Comparison of ENCODE assay signal across 11 cellular contexts in the genomic region with DNA sequence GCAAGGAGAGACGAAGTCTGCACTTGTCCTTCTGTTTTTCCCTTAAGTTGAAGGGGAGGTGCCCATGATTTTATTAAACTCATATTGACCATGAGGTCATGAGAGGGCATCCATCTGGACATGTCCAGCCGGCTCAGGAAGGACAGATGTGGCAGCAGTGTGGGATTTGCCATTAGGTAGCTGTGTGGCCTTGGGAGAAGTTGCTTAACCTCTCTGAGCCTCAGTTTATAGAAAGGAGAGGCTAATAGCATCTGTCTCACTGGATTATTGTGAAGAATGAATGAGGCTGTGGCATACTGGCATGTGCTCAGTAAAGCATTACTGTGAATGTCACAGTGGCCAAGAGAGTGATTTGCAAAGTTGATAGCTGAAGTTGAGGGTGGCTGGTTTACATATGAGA. TPM values are rescaled to one million over a fixed set of nuclear protein-coding genes. Genes with fewer than 3 reads are reported as not detected.
DNase-seq lines count a peak whose midpoint lies in the region; ATAC-seq and TF ChIP-seq lines count a peak whose summit lies in the region.
"Had no signal": no experiment of that assay in that cellular context is flagged by ENCODE, and none has a peak within 500 bp of the region (broad histone marks: within the 10 kb centered on the region; RNA-seq: fewer than 3 reads in every experiment).

No MANE protein-coding gene starts in this region.

- H3K9me3 Mint-ChIP-seq in HFFc6, result peaks cover 12% of the 10 kb centered on the region

- no peaks in the 10 kb centered on the region for H3K4me1 ChIP-seq in mesendoderm (ENCODE audit: control insufficient read depth, low read depth, low read length)
- H3K4me1 ChIP-seq in uterus, result peaks cover 7 to 11% of the 10 kb centered on the region in 2 donors

- WGBS in mesendoderm (ENCODE audit: extremely low coverage, insufficient coverage, low lambda C conversion rate), result no CpG with 5 or more reads among the region's 2 CpGs

- peak overlapping the region; percentile 99 for H3K4me3 Mint-ChIP-seq in HFFc6

- H3K27ac ChIP-seq in AG04450 (ENCODE audit: low read depth, low read length) (peak overlapping the region; percentile 21), mesendoderm (ENCODE audit: low read depth, low read length) (no peak overlapping the region), uterus (no peak overlapping the region)
- H3K27ac ChIP-seq: neutrophil had no signal

- no peak overlapping the region for H3K9ac ChIP-seq in mesendoderm (ENCODE audit: low read length)

- no peak overlapping the region for H3K18ac ChIP-seq in mesendoderm (ENCODE audit: low read length)

- H4K8ac ChIP-seq in mesendoderm (ENCODE audit: low read depth, low read length), result no peak overlapping the region

- H3K4me3 ChIP-seq in AG04450 (ENCODE audit: low read depth, low read length) (peak overlapping the region; percentile 100), astrocyte of the spinal cord (ENCODE audit: low read depth, low read length) (peak overlapping the region; percentile 100), mesendoderm (ENCODE audit: low read length) (no peak overlapping the region), uterus (no peak overlapping the region)

- H3K27ac Mint-ChIP-seq in HFFc6, result peak overlapping the region; percentile 100

- no peak overlapping the region for H4K5ac ChIP-seq in mesendoderm (ENCODE audit: low read length)

- no peak overlapping the region for H3K56ac ChIP-seq in mesendoderm (ENCODE audit: low read length)

- no peak for TF ChIP-seq POLR2A in uterus (IDR thresholded peaks at IDR 0.05)

- no peak overlapping the region for H2AK5ac ChIP-seq in mesendoderm (ENCODE audit: low read length)

- no peak overlapping the region for H2BK15ac ChIP-seq in mesendoderm (replicated peaks; ENCODE audit: low read depth)

- intact Hi-C loops in uterus (cut with DNase I; ENCODE audit: low total_unique reads), result no loop called here

- no peak overlapping the region for H3K23ac ChIP-seq in mesendoderm (ENCODE audit: low read length)

- H3K9me3 ChIP-seq in AG04450 (ENCODE audit: control insufficient read depth, insufficient read depth, low read length) (peaks cover 4% of the 10 kb centered on the region; the same call in 1 of the 2 replicates), uterus (no peaks in the 10 kb centered on the region)
- H3K9me3 ChIP-seq: testis had no signal

- H3K27me3 ChIP-seq in AG04450 (ENCODE audit: control insufficient read depth, insufficient read depth, low read length) (no peaks in the 10 kb centered on the region), mesendoderm (ENCODE audit: insufficient read depth, low read length, poor library complexity) (no peaks in the 10 kb centered on the region), uterus (no peaks in the 10 kb centered on the region)
- H3K27me3 ChIP-seq: neutrophil, testis had no signal

- TF ChIP-seq CTCF in AG04450 (IDR thresholded peaks at IDR 0.05; ENCODE audit: low read depth, low read length), result no peak
- TF ChIP-seq CTCF in HFFc6 (IDR thresholded peaks at IDR 0.05), result no peak
- TF ChIP-seq CTCF in astrocyte of the spinal cord (IDR thresholded peaks at IDR 0.05; ENCODE audit: low read depth, low read length), result no peak
- TF ChIP-seq CTCF in uterus (IDR thresholded peaks at IDR 0.05), result no peak

- DNase-seq in AG04450 (ENCODE audit: low read depth, low spot score) (no peak), HFFc6 (no peak), astrocyte of the spinal cord (ENCODE audit: low read depth, low spot score) (no peak), mesendoderm (no peak), NCI-H1105 (lab: John Stamatoyannopoulos, UW) (no peak), uterus (no peak)
- DNase-seq: NCI-H510A, testis had no signal

- H3K79me1 ChIP-seq in mesendoderm (ENCODE audit: low read length), result peaks cover 10% of the 10 kb centered on the region

- no peak overlapping the region for H2BK120ac ChIP-seq in mesendoderm (ENCODE audit: low read depth, low read length)

- CTCF ChIA-PET in AG04450 (lab: Charles Lee), result interaction anchor here (1.9 to 10.3 kb wide), 3 partner anchors 16 to 59 kb away, joined by 8 to 141 read pairs (median 33); partner anchors contain the start of gene NXN

- H3K27me3 Mint-ChIP-seq in HFFc6 (ENCODE audit: insufficient read depth), result peaks cover 2% of the 10 kb centered on the region; the same call in 1 of the 2 replicates

- H3K36me3 Mint-ChIP-seq in HFFc6 (ENCODE audit: low read depth), result peaks cover 31% of the 10 kb centered on the region

- POLR2A ChIA-PET in AG04450 (lab: Yijun Ruan, JAX), result no interaction called here

- peak overlapping the region; percentile 14 for H3K4me2 ChIP-seq in mesendoderm (ENCODE audit: low read length)

- H3K4me1 Mint-ChIP-seq in HFFc6 (ENCODE audit: low read depth), result peaks cover 52% of the 10 kb centered on the region

- ATAC-seq in HG02571 (IDR thresholded peaks at IDR 0.05; ENCODE audit: unreplicated experiment), result no peak
- ATAC-seq in esophagus mucosa, result no peak

- H3K36me3 ChIP-seq in mesendoderm (ENCODE audit: control insufficient read depth, insufficient read depth, low read length), result peaks cover 7% of the 10 kb centered on the region
- no peaks in the 10 kb centered on the region for H3K36me3 ChIP-seq in uterus

- no peak overlapping the region for H2BK5ac ChIP-seq in mesendoderm (ENCODE audit: low read length)

- no peak overlapping the region for H3K4ac ChIP-seq in mesendoderm (ENCODE audit: low read depth, low read length)

- H3K79me2 ChIP-seq in mesendoderm (ENCODE audit: control insufficient read depth, insufficient read depth, low read length), result peaks cover 11% of the 10 kb centered on the region

- in situ Hi-C loops in astrocyte of the spinal cord (cut with HindIII; ENCODE audit: low sequenced_read_pairs), result no loop called here

RNA-seq across cellular contexts. Expression of gene TIMM22, which starts 1.2 kb away (rescaled TPM):
- polyA plus RNA-seq in AG04450 (2011; rRNA removed), result 17.7 and 18.1 TPM in 2 replicates
- polyA minus RNA-seq in AG04450 (2011; rRNA and poly(A)+ RNA removed), result 13.9 and 15.9 TPM in 2 replicates
- 10 to 100 TPM; 16.8 to 21.5 (median 18.2) TPM for total RNA-seq in HFFc6 (2021; fragmentation: NEBNext Ultra II Directional; extraction: Animal tissue kit (Norgen Biotek cat#: 25700))
- 16.4 TPM for polyA plus RNA-seq in mesendoderm (2013, experiment 1 of 2)
- 16.9 TPM for polyA plus RNA-seq in mesendoderm (2013, experiment 2 of 2)
- 10 to 100 TPM in 2 of 4 donors, 1 to 10 TPM in 2; 5.1 to 17.1 (median 10.8) TPM for total RNA-seq in uterus
- 9.4 TPM for total RNA-seq in esophagus mucosa

RNA-seq across cellular contexts. Expression of gene NXN, which starts 18.5 kb away (rescaled TPM):
- polyA plus RNA-seq in AG04450 (2011; rRNA removed), result 118 and 135 TPM in 2 replicates
- 197 and 233 TPM in 2 replicates for polyA minus RNA-seq in AG04450 (2011; rRNA and poly(A)+ RNA removed)
- 10 to 100 TPM; 81.7 to 93.8 (median 92.2) TPM for total RNA-seq in HFFc6 (2021; fragmentation: NEBNext Ultra II Directional; extraction: Animal tissue kit (Norgen Biotek cat#: 25700))
- 125 TPM for polyA plus RNA-seq in mesendoderm (2013, experiment 1 of 2)
- 122 TPM for polyA plus RNA-seq in mesendoderm (2013, experiment 2 of 2)
- total RNA-seq in uterus (10 to 100 TPM in 3 of 4 donors, 1 to 10 TPM in 1; 6.5 to 99.0 (median 49.9) TPM), esophagus mucosa (30.8 TPM)

Comparison
In these comparisons a context has a peak if more than half of its experiments do, and no peak if none do; other contexts are left out.
1. H3K4me3 ChIP-seq: peak in AG04450 (single experiment) and astrocyte of the spinal cord (single experiment); none in mesendoderm (single experiment) and uterus (0 of 2).